In the genomic region with DNA sequence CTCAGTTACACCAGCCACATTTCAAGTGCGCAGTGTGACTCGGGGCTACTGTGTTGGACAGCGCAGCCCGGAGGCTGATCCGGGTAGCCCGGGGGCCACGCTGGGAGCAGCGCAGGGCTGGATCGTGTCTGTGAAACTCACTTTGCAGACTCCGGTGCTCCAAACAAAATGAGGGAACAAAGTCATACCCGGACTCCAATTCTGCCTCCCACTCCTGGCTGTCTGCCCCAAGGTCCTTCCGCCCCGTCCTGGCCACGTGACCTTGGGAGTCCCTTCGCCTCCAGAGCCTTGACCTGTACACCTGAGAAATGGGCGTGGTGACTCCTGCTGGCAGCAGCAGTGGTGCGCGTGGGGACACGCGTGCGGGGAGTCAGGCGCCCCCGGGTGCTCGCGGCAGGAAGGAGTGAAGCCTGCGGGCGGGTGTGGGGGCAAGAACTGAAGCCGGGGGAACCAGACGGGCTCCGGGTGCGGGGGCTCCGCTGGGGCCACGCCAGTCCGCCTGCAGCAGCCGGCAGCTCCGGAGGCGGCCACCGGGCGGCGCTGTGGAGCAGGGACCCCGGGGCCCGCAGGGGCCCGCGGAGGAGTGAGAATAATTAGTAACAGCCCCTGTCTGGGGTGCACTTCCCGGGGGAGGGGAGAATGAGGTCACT, we compare ENCODE assay signal across 8 cellular contexts. TPM values are rescaled to one million over a fixed set of nuclear protein-coding genes. Genes with fewer than 3 reads are reported as not detected.
A peak's percentile ranks its signal among the peaks of the same experiment; 100 is the strongest.
DNase-seq lines count a peak whose midpoint lies in the region; ATAC-seq and TF ChIP-seq lines count a peak whose summit lies in the region.

No MANE protein-coding gene starts in this region.

- 9 to 13% (median 11%) methylated on average over 45 of the region's 45 CpGs for WGBS in psoas muscle, 3 donors

- DNase-seq in AG04449 (ENCODE audit: low read depth, low spot score) (no peak), HL-60 (ENCODE audit: low read depth in 1 of 2, low spot score in 1 of 2) (no peak), activated T-cell treated with anti-CD3 and anti-CD28 coated beads for 4 hours (peak; percentile 24), foreskin fibroblast (peak in 1 of 2 donors; percentile 16), psoas muscle (peak in 1 of 2 donors; percentile 50), midbrain (lab: John Stamatoyannopoulos, UW) (no peak), NOMO-1 treated with dmso at 0.1 percent for 144 hours (lab: John Stamatoyannopoulos, UW; ENCODE audit: unreplicated experiment) (no peak)

- H3K36me3 ChIP-seq in psoas muscle (ENCODE audit: insufficient read depth in 1 of 2, low read depth in 1 of 2), result no peaks in the 10 kb centered on the region

- ATAC-seq in psoas muscle (peak; percentile 48 to 74 (median 58)), GM19463 (IDR thresholded peaks at IDR 0.05; ENCODE audit: unreplicated experiment) (no peak)

- TF ChIP-seq CTCF in AG04449 (IDR thresholded peaks at IDR 0.05; ENCODE audit: insufficient read depth, low read length, missing control alignments), result peak; percentile 55
- TF ChIP-seq CTCF in HL-60 (IDR thresholded peaks at IDR 0.05; ENCODE audit: insufficient read depth, low read length), result peak; percentile 44
- peak; percentile 63 for TF ChIP-seq CTCF in foreskin fibroblast (IDR thresholded peaks at IDR 0.05; ENCODE audit: low read depth, low read length)
- peak; percentile 64 for TF ChIP-seq CTCF in psoas muscle (IDR thresholded peaks at IDR 0.05)

- peaks cover 14% of the 10 kb centered on the region for H3K4me1 ChIP-seq in psoas muscle

- CTCF ChIA-PET in AG04449 (lab: Yijun Ruan, JAX), result interaction anchor here (1.4 to 2.1 kb wide), 4 partner anchors 12 to 90 kb away, joined by 3 to 9 read pairs (median 6); no protein-coding TSS in a partner anchor

- no peak overlapping the region for H3K4me3 ChIP-seq in AG04449 (ENCODE audit: low read depth, low read length)
- peak overlapping the region; percentile 10; the same call in 1 of the 2 replicates for H3K4me3 ChIP-seq in HL-60 (replicated peaks; ENCODE audit: insufficient read depth, low read length)
- H3K4me3 ChIP-seq in foreskin fibroblast (ENCODE audit: low read depth in 1 of 2, low read length in 2 of 2), result peak overlapping the region in 1 of 2 donors; percentile 10
- H3K4me3 ChIP-seq in psoas muscle, result peak overlapping the region; percentile 50

- POLR2A ChIA-PET in AG04449 (lab: Yijun Ruan, JAX), result no interaction called here

- H3K9me3 ChIP-seq in psoas muscle, result no peaks in the 10 kb centered on the region

- H3K27me3 ChIP-seq in HL-60 (ENCODE audit: insufficient read depth, poor library complexity, severe bottlenecking), result no peaks in the 10 kb centered on the region
- H3K27me3 ChIP-seq in psoas muscle (ENCODE audit: insufficient read depth in 3 of 3, low read length in 2 of 3), result no peaks in the 10 kb centered on the region

- intact Hi-C loops in psoas muscle (cut with DNase I), result loop anchor here (5.0 to 10.0 kb wide), 3 partner anchors 45 to 162 kb away; partner anchors contain the start of genes DMC1 (in 2 of the 2) and KCNJ4 (in 1 of the 2)

- no peak overlapping the region for H3K27ac ChIP-seq in HL-60 (replicated peaks)
- H3K27ac ChIP-seq in psoas muscle, result no peak overlapping the region

RNA-seq across cellular contexts. Expression of gene KCNJ4, which starts 42.4 kb away (rescaled TPM):
- not detected for total RNA-seq in psoas muscle
- polyA plus RNA-seq in psoas muscle, result under 1 TPM in 1 of 3 donors, not detected in 2; 0.01 TPM

RNA-seq across cellular contexts. Expression of gene KDELR3, which starts 55.3 kb away (rescaled TPM):
- total RNA-seq in psoas muscle, result 1 to 10 TPM in 2 of 4 donors, under 1 TPM in 2; 0.80 to 1.9 (median 1.2) TPM
- polyA plus RNA-seq in psoas muscle, result 1 to 10 TPM in 1 of 3 donors, under 1 TPM in 2; 0.53 to 1.1 (median 0.75) TPM
